Comparison of ENCODE assay signal across 1 cellular context in the genomic region with DNA sequence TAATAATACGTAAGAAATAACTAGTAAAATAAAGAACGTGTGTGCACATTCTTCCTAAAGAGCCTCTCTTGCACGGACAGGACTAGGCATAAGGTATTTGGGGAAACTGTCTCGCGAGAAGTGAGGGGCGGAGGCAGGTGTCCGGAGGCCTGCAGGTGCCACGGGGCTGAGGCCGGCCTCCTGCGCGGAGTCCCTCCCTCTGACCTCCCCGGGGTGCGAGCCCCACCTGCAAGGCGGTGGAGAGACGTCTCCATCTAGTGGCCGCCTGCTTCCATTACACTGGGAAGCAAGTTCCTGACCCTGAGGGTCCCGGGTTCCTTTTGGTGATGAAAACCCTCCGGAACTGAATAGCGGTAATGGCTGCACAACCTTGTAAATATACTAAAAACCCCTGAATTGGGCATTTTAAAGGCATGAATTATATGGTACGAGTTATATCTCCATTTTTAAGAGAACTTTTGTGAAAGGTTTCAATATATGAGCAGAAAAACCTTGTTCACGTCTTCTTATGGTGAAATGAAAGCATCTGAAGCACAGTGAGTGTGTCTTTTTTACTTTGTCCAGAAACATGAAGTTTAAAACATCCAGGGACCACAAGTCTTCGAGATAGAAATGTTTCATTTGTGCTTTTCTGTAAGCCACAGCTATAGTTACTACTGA.
TF ChIP-seq lines count a peak whose summit lies in the region.

No MANE protein-coding gene starts in this region.

TF ChIP-seq in SK-N-SH treated with all-trans-retinoic acid at 6 μM for 48 hours, 23 proteins besides CTCF, POLR2A, EP300 and RAD21 (continued from another document):
- no peak for TF ChIP-seq PATZ1 (CRISPR knock-in tag; IDR thresholded peaks at IDR 0.05; ENCODE audit: borderline replicate concordance)
- no peak for TF ChIP-seq ZFP3 (CRISPR knock-in tag; IDR thresholded peaks at IDR 0.05)
- TF ChIP-seq CSDC2 (CRISPR knock-in tag; IDR thresholded peaks at IDR 0.05), result no peak
